ENCODE assay signal across 27 cellular contexts in genomic region chr7:42960762-42961161, GRCh38. TPM values are rescaled to one million over a fixed set of nuclear protein-coding genes. Genes with fewer than 3 reads are reported as not detected.
DNase-seq lines count a peak whose midpoint lies in the region; ATAC-seq and TF ChIP-seq lines count a peak whose summit lies in the region.
"Had no signal": no experiment of that assay in that cellular context is flagged by ENCODE, and none has a peak within 500 bp of the region (broad histone marks: within the 10 kb centered on the region; RNA-seq: fewer than 3 reads in every experiment).

No MANE protein-coding gene starts in this region.

- H2BK15ac ChIP-seq in mesendoderm (replicated peaks; ENCODE audit: low read depth): no peak overlapping the region

- intact Hi-C loops in activated CD8-positive, alpha-beta T cell treated with anti-CD3 and anti-CD28 coated beads for 36 hours (cut with micrococcal nuclease): no loop called here
- intact Hi-C loops in A673 (cut with micrococcal nuclease; ENCODE audit: unreplicated experiment): no loop called here

- H3K4me2 ChIP-seq in mesendoderm (ENCODE audit: low read length): no peak overlapping the region
- H3K4me2 ChIP-seq: hepatocyte had no signal

- H3K56ac ChIP-seq in mesendoderm (ENCODE audit: low read length): peak overlapping the region; percentile 8

- H2BK120ac ChIP-seq in mesendoderm (ENCODE audit: low read depth, low read length): peak overlapping the region; percentile 47

- peak overlapping the region; percentile 64 for H2BK5ac ChIP-seq in mesendoderm (ENCODE audit: low read length)

- H3K23ac ChIP-seq in mesendoderm (ENCODE audit: low read length): no peak overlapping the region

- no peak overlapping the region for H3K4me3 Mint-ChIP-seq in activated CD8-positive, alpha-beta T cell treated with anti-CD3 and anti-CD28 coated beads for 36 hours
- no peak overlapping the region for H3K4me3 Mint-ChIP-seq in activated CD8-positive, alpha-beta T cell treated with anti-CD3 and anti-CD28 coated beads, Interleukin-2, amount 10 ng/mL, durations not matched to agents 7 days and 5 days
- H3K4me3 Mint-ChIP-seq: CD4-positive, CD25-positive, alpha-beta regulatory T cell; stimulated activated memory B cell treated with anti-CD40 and anti-IgM and Interleukin-4, amounts not matched to agents 10 μg/mL and 1 μg/mL and 100 μg/mL, for 72 hours had no signal

- DNase-seq in activated CD8-positive, alpha-beta T cell treated with anti-CD3 and anti-CD28 coated beads for 36 hours: no peak
- DNase-seq in activated CD8-positive, alpha-beta T cell treated with anti-CD3 and anti-CD28 coated beads, Interleukin-2, amount 10 ng/mL, durations not matched to agents 7 days and 5 days: no peak
- DNase-seq in mesendoderm: no peak
- no peak for DNase-seq in NCI-H2171 (lab: John Stamatoyannopoulos, UW)
- DNase-seq in GM19238 (ENCODE audit: insufficient read length, low spot score): no peak
- no peak for DNase-seq in A673 (ENCODE audit: low spot score)
- DNase-seq: activated T-cell treated with anti-CD3 and anti-CD28 coated beads for 4 hours; caudate nucleus; CD4-positive, CD25-positive, alpha-beta regulatory T cell; cortex of kidney; DND-41; gastrocnemius medialis; KG1; NCI-H1417 treated with DMSO at 0.1 percent for 48 hours; NCI-H2081 treated with DMSO at 0.1 percent for 48 hours; sigmoid colon; stimulated activated CD4-positive, alpha-beta T cell treated with anti-CD3 and anti-CD28 coated beads, Interleukin-4, amount 100 ng/mL, for 4 hours; T-helper 2 cell had no signal

- ATAC-seq in activated CD8-positive, alpha-beta T cell treated with anti-CD3 and anti-CD28 coated beads for 36 hours: peak; percentile 11
- ATAC-seq in activated CD8-positive, alpha-beta T cell treated with anti-CD3 and anti-CD28 coated beads, Interleukin-2, amount 10 ng/mL, durations not matched to agents 7 days and 5 days: no peak
- ATAC-seq in GM19463 (IDR thresholded peaks at IDR 0.05; ENCODE audit: unreplicated experiment) (peak; percentile 83), HG03378 (IDR thresholded peaks at IDR 0.05; ENCODE audit: unreplicated experiment) (peak; percentile 55)
- ATAC-seq: gastrocnemius medialis; stimulated activated memory B cell treated with anti-CD40 and anti-IgM and Interleukin-4, amounts not matched to agents 10 μg/mL and 1 μg/mL and 100 μg/mL, for 72 hours had no signal

- POLR2A ChIA-PET in activated CD8-positive, alpha-beta T cell treated with anti-CD3 and anti-CD28 coated beads for 36 hours (lab: Charles Lee): interaction anchor here (1.2 kb wide), 1 partner anchor 29 kb away, joined by 3 read pairs; the partner anchor contains the start of genes MRPL32 and PSMA2
- POLR2A ChIA-PET in activated CD8-positive, alpha-beta T cell treated with anti-CD3 and anti-CD28 coated beads, Interleukin-2, amount 10 ng/mL, durations not matched to agents 7 days and 5 days (lab: Charles Lee): no interaction called here
- POLR2A ChIA-PET in A673 (lab: Charles Lee; ENCODE audit: low non-redundant PET): no interaction called here

- peak overlapping the region; percentile 77 for H3K18ac ChIP-seq in mesendoderm (ENCODE audit: low read length)

- no TSS peak for BruUV-seq in A673 (replicated peaks; lab: Mats Ljungman, UMichigan)

- H4K5ac ChIP-seq in mesendoderm (ENCODE audit: low read length): no peak overlapping the region

- H3K36me3 Mint-ChIP-seq in activated CD8-positive, alpha-beta T cell treated with anti-CD3 and anti-CD28 coated beads for 36 hours (ENCODE audit: low read depth): peaks cover 2% of the 10 kb centered on the region
- no peaks in the 10 kb centered on the region for H3K36me3 Mint-ChIP-seq in activated CD8-positive, alpha-beta T cell treated with anti-CD3 and anti-CD28 coated beads, Interleukin-2, amount 10 ng/mL, durations not matched to agents 7 days and 5 days (ENCODE audit: low read depth)
- H3K36me3 Mint-ChIP-seq: CD4-positive, CD25-positive, alpha-beta regulatory T cell had no signal

- H3K4ac ChIP-seq in mesendoderm (ENCODE audit: low read depth, low read length): peak overlapping the region; percentile 84

- peaks cover 8% of the 10 kb centered on the region for H3K4me1 ChIP-seq in mesendoderm (ENCODE audit: control insufficient read depth, low read depth, low read length)
- no peaks in the 10 kb centered on the region for H3K4me1 ChIP-seq in A673 (ENCODE audit: insufficient read depth, low read length, poor library complexity, severe bottlenecking)
- H3K4me1 ChIP-seq: ascending aorta, gastrocnemius medialis, suprapubic skin had no signal

- H3K4me1 Mint-ChIP-seq in activated CD8-positive, alpha-beta T cell treated with anti-CD3 and anti-CD28 coated beads for 36 hours (ENCODE audit: low read depth): peaks cover 12% of the 10 kb centered on the region
- H3K4me1 Mint-ChIP-seq in activated CD8-positive, alpha-beta T cell treated with anti-CD3 and anti-CD28 coated beads, Interleukin-2, amount 10 ng/mL, durations not matched to agents 7 days and 5 days (ENCODE audit: low read depth): no peaks in the 10 kb centered on the region
- H3K4me1 Mint-ChIP-seq: CD4-positive, CD25-positive, alpha-beta regulatory T cell; stimulated activated memory B cell treated with anti-CD40 and anti-IgM and Interleukin-4, amounts not matched to agents 10 μg/mL and 1 μg/mL and 100 μg/mL, for 72 hours had no signal

- H3K27me3 ChIP-seq in mesendoderm (ENCODE audit: insufficient read depth, low read length, poor library complexity): no peaks in the 10 kb centered on the region
- H3K27me3 ChIP-seq in A673 (replicated peaks; ENCODE audit: insufficient read depth, low read depth, low read length, poor library complexity): no peaks in the 10 kb centered on the region
- H3K27me3 ChIP-seq: ascending aorta, gastrocnemius medialis, hepatocyte, sigmoid colon had no signal

- H3K79me2 ChIP-seq in mesendoderm (ENCODE audit: control insufficient read depth, insufficient read depth, low read length): no peaks in the 10 kb centered on the region
- H3K79me2 ChIP-seq: hepatocyte had no signal

- no peak overlapping the region for H3K27ac Mint-ChIP-seq in activated CD8-positive, alpha-beta T cell treated with anti-CD3 and anti-CD28 coated beads for 36 hours
- no peak overlapping the region for H3K27ac Mint-ChIP-seq in activated CD8-positive, alpha-beta T cell treated with anti-CD3 and anti-CD28 coated beads, Interleukin-2, amount 10 ng/mL, durations not matched to agents 7 days and 5 days
- H3K27ac Mint-ChIP-seq: activated naive CD4-positive, alpha-beta T cell treated with anti-CD3 and anti-CD28 coated beads, Interleukin-2, amount 50 U/mL, for 72 hours; CD4-positive, CD25-positive, alpha-beta regulatory T cell; progenitor cell of endocrine pancreas; stimulated activated memory B cell treated with anti-CD40 and anti-IgM and Interleukin-4, amounts not matched to agents 10 μg/mL and 1 μg/mL and 100 μg/mL, for 72 hours had no signal

- H3K36me3 ChIP-seq in mesendoderm (ENCODE audit: control insufficient read depth, insufficient read depth, low read length) (no peaks in the 10 kb centered on the region), A673 (ENCODE audit: insufficient read depth, low read length, poor library complexity, severe bottlenecking) (no peaks in the 10 kb centered on the region)
- H3K36me3 ChIP-seq: ascending aorta, gastrocnemius medialis, neutrophil, sigmoid colon, suprapubic skin had no signal

- H3K9me3 Mint-ChIP-seq in activated CD8-positive, alpha-beta T cell treated with anti-CD3 and anti-CD28 coated beads for 36 hours: peaks cover 6% of the 10 kb centered on the region
- peaks cover 7% of the 10 kb centered on the region for H3K9me3 Mint-ChIP-seq in activated CD8-positive, alpha-beta T cell treated with anti-CD3 and anti-CD28 coated beads, Interleukin-2, amount 10 ng/mL, durations not matched to agents 7 days and 5 days (ENCODE audit: insufficient read depth)

- peaks cover 13% of the 10 kb centered on the region for H3K27me3 Mint-ChIP-seq in activated CD8-positive, alpha-beta T cell treated with anti-CD3 and anti-CD28 coated beads for 36 hours
- peaks cover 5% of the 10 kb centered on the region for H3K27me3 Mint-ChIP-seq in activated CD8-positive, alpha-beta T cell treated with anti-CD3 and anti-CD28 coated beads, Interleukin-2, amount 10 ng/mL, durations not matched to agents 7 days and 5 days (ENCODE audit: low read depth)
- H3K27me3 Mint-ChIP-seq: progenitor cell of endocrine pancreas had no signal

- peaks cover 8% of the 10 kb centered on the region for H3K9me3 ChIP-seq in A673 (ENCODE audit: low read depth, low read length, poor library complexity, severe bottlenecking)
- H3K9me3 ChIP-seq: ascending aorta, neutrophil, sigmoid colon, suprapubic skin had no signal

- H3K9ac ChIP-seq in mesendoderm (ENCODE audit: low read length): no peak overlapping the region

- no peak for TF ChIP-seq CTCF in activated CD8-positive, alpha-beta T cell treated with anti-CD3 and anti-CD28 coated beads for 36 hours (IDR thresholded peaks at IDR 0.05)
- no peak for TF ChIP-seq CTCF in A673 (conservative IDR thresholded peaks at IDR 0.05; ENCODE audit: low read depth, low read length)

- H4K8ac ChIP-seq in mesendoderm (ENCODE audit: low read depth, low read length): peak overlapping the region; percentile 65

- H3K4me3 ChIP-seq in mesendoderm (ENCODE audit: low read length): no peak overlapping the region
- no peak overlapping the region for H3K4me3 ChIP-seq in A673 (ENCODE audit: low read depth, low read length, poor library complexity, severe bottlenecking)
- H3K4me3 ChIP-seq: ascending aorta, gastrocnemius medialis, hepatocyte, sigmoid colon, suprapubic skin had no signal

- no peak overlapping the region for H2AK5ac ChIP-seq in mesendoderm (ENCODE audit: low read length)

- no CpG with 5 or more reads among the region's 2 CpGs for WGBS in mesendoderm (ENCODE audit: extremely low coverage, insufficient coverage, low lambda C conversion rate)

- CTCF ChIA-PET in activated CD8-positive, alpha-beta T cell treated with anti-CD3 and anti-CD28 coated beads for 36 hours (lab: Charles Lee): interaction anchor here (1.6 kb wide), 1 partner anchor 20 kb away, joined by 8 read pairs; no protein-coding TSS in a partner anchor
- CTCF ChIA-PET in activated CD8-positive, alpha-beta T cell treated with anti-CD3 and anti-CD28 coated beads, Interleukin-2, amount 10 ng/mL, durations not matched to agents 7 days and 5 days (lab: Charles Lee): interaction anchor here (2.9 kb wide), 1 partner anchor 20 kb away, joined by 10 read pairs; no protein-coding TSS in a partner anchor
- CTCF ChIA-PET in A673 (lab: Charles Lee): no interaction called here

- H3K27ac ChIP-seq in mesendoderm (ENCODE audit: low read depth, low read length) (no peak overlapping the region), A673 (ENCODE audit: low read depth, low read length, poor library complexity, severe bottlenecking) (no peak overlapping the region)
- H3K27ac ChIP-seq: ascending aorta, gastrocnemius medialis, hepatocyte, neutrophil, sigmoid colon, suprapubic skin had no signal

- H3K79me1 ChIP-seq in mesendoderm (ENCODE audit: low read length): no peaks in the 10 kb centered on the region

RNA-seq across cellular contexts. Expression of gene MRPL32, which starts 28.6 kb away (rescaled TPM):
- total RNA-seq in activated CD8-positive, alpha-beta T cell treated with anti-CD3 and anti-CD28 coated beads for 36 hours: 10 to 100 TPM; 66.9 to 68.5 TPM
- total RNA-seq in activated CD8-positive, alpha-beta T cell treated with anti-CD3 and anti-CD28 coated beads, Interleukin-2, amount 10 ng/mL, durations not matched to agents 7 days and 5 days: 10 to 100 TPM; 38.7 to 41.6 TPM
- 146 TPM for polyA plus RNA-seq in mesendoderm (2013, experiment 1 of 2)
- 197 TPM for polyA plus RNA-seq in mesendoderm (2013, experiment 2 of 2)
- total RNA-seq in A673 (2021): 88.3 and 102 TPM in 2 replicates

RNA-seq across cellular contexts. Expression of gene PSMA2, which starts 28.8 kb away (rescaled TPM):
- 100 to 1,000 TPM; 193 to 197 TPM for total RNA-seq in activated CD8-positive, alpha-beta T cell treated with anti-CD3 and anti-CD28 coated beads for 36 hours
- 100 to 1,000 TPM; 131 to 154 TPM for total RNA-seq in activated CD8-positive, alpha-beta T cell treated with anti-CD3 and anti-CD28 coated beads, Interleukin-2, amount 10 ng/mL, durations not matched to agents 7 days and 5 days
- 351 TPM for polyA plus RNA-seq in mesendoderm (2013, experiment 1 of 2)
- polyA plus RNA-seq in mesendoderm (2013, experiment 2 of 2): 360 TPM
- 182 and 193 TPM in 2 replicates for total RNA-seq in A673 (2021)

RNA-seq across cellular contexts. Expression of gene C7orf25, which starts 48.9 kb away (rescaled TPM):
- total RNA-seq in activated CD8-positive, alpha-beta T cell treated with anti-CD3 and anti-CD28 coated beads for 36 hours: 1 to 10 TPM; 2.4 to 3.4 TPM
- total RNA-seq in activated CD8-positive, alpha-beta T cell treated with anti-CD3 and anti-CD28 coated beads, Interleukin-2, amount 10 ng/mL, durations not matched to agents 7 days and 5 days: 1 to 10 TPM; 6.0 to 7.2 TPM
- 3.9 TPM for polyA plus RNA-seq in mesendoderm (2013, experiment 1 of 2)
- 3.9 TPM for polyA plus RNA-seq in mesendoderm (2013, experiment 2 of 2)
- total RNA-seq in A673 (2021): 5.6 and 7.3 TPM in 2 replicates
